Comparison of ENCODE assay signal across 11 cellular contexts in genomic region chr13:73870970-73871935, GRCh38.
DNase-seq lines count a peak whose midpoint lies in the region; ATAC-seq, FAIRE-seq and TF ChIP-seq lines count a peak whose summit lies in the region.
"Had no signal": no experiment of that assay in that cellular context is flagged by ENCODE, and none has a peak within 500 bp of the region (broad histone marks: within the 10 kb centered on the region; RNA-seq: fewer than 3 reads in every experiment).

No MANE protein-coding gene starts in this region.

- no peak overlapping the region for H2AFZ ChIP-seq in GM23338

- H3K4me2 ChIP-seq in GM23338: peak overlapping the region; percentile 16

- no peaks in the 10 kb centered on the region for H3K9me2 ChIP-seq in GM23338 (ENCODE audit: insufficient read depth)

- H3K4me3 Mint-ChIP-seq in GM23338: no peak overlapping the region

- H3K36me3 ChIP-seq in GM23338 (ENCODE audit: insufficient read depth) (no peaks in the 10 kb centered on the region), adrenal gland (replicated peaks in 1 of 2) (no peaks in the 10 kb centered on the region)

- no peaks in the 10 kb centered on the region for H4K20me1 ChIP-seq in GM23338 (replicated peaks; ENCODE audit: insufficient read depth)

- CTCF ChIA-PET in AG04449 (lab: Yijun Ruan, JAX): interaction anchor here (0.6 to 1.5 kb wide), 4 partner anchors 9 to 632 kb away, joined by 3 to 4 read pairs (median 4); no protein-coding TSS in a partner anchor

- H3K36me3 Mint-ChIP-seq in GM23338 (ENCODE audit: low read depth): no peaks in the 10 kb centered on the region

- TF ChIP-seq CTCF in AG04449 (IDR thresholded peaks at IDR 0.05; ENCODE audit: insufficient read depth, low read length, missing control alignments) (no peak), GM23338 (conservative IDR thresholded peaks at IDR 0.05; ENCODE audit: low read depth in 2 of 2) (no peak), adrenal gland (IDR thresholded peaks at IDR 0.05) (no peak)

- WGBS in adrenal gland, 4 donors: 74 to 84% (median 80%) methylated on average over 15 of the region's 15 CpGs

- H3K9me3 ChIP-seq in adrenal gland (replicated peaks in 1 of 3): no peaks in the 10 kb centered on the region

- H3K27me3 ChIP-seq in GM23338 (ENCODE audit: insufficient read depth): no peaks in the 10 kb centered on the region
- H3K27me3 ChIP-seq in adrenal gland: no peaks in the 10 kb centered on the region

- no peak for FAIRE-seq in GM19239 (lab: Jason Lieb, UNC)

- H3K4me1 ChIP-seq in GM23338 (ENCODE audit: insufficient read depth) (peaks cover 11% of the 10 kb centered on the region), adrenal gland (replicated peaks in 1 of 2) (no peaks in the 10 kb centered on the region)

- peaks cover 2% of the 10 kb centered on the region for H3K27me3 Mint-ChIP-seq in GM23338 (ENCODE audit: insufficient read depth, low read depth, poor library complexity)

- intact Hi-C loops in adrenal gland (cut with DNase I): no loop called here

- no peaks in the 10 kb centered on the region for H3K79me2 ChIP-seq in GM23338 (replicated peaks; ENCODE audit: insufficient read depth)

- POLR2A ChIA-PET in AG04449 (lab: Yijun Ruan, JAX): interaction anchor here (1.1 kb wide), 1 partner anchor 223 kb away, joined by 5 read pairs; no protein-coding TSS in a partner anchor

- ATAC-seq in GM23338 (peak; percentile 73), HG03442 (IDR thresholded peaks at IDR 0.05; ENCODE audit: unreplicated experiment) (no peak)

- no peaks in the 10 kb centered on the region for H3K9me3 Mint-ChIP-seq in GM23338

- TF ChIP-seq POLR2A in adrenal gland (IDR thresholded peaks at IDR 0.05): no peak

- H3K4me3 ChIP-seq in AG04449 (ENCODE audit: low read depth, low read length) (peak overlapping the region; percentile 43), GM23338 (no peak overlapping the region), adrenal gland (no peak overlapping the region)

- peaks cover 21% of the 10 kb centered on the region for H3K4me1 Mint-ChIP-seq in GM23338

- H3K27ac ChIP-seq in GM23338 (ENCODE audit: low read depth) (no peak overlapping the region), adrenal gland (no peak overlapping the region)

- no peak overlapping the region; the same call in 1 of the 2 replicates for H3K27ac Mint-ChIP-seq in GM23338

- H3F3A ChIP-seq in GM23338 (replicated peaks; ENCODE audit: low read depth): no peaks in the 10 kb centered on the region

- DNase-seq in AG04449 (ENCODE audit: low read depth, low spot score) (peak; percentile 78), GM23338 (ENCODE audit: low spot score) (peak; percentile 59), adrenal gland (peak in 4 of 7 donors; percentile 13 to 55 (median 22)), iris pigment epithelial cell (ENCODE audit: low read depth) (peak; percentile 97), NCI-H1105 treated with DMSO at 0.1 percent for 48 hours (lab: John Stamatoyannopoulos, UW) (no peak), DMS114 treated with DMSO at 0.1 percent for 48 hours (lab: John Stamatoyannopoulos, UW; ENCODE audit: unreplicated experiment) (no peak), GM19239 (ENCODE audit: insufficient read length, low spot score) (no peak)
- DNase-seq: activated CD4-positive, CD25-positive, alpha-beta regulatory T cell; erythroblast; NCI-H1092 had no signal

TF ChIP-seq in GM23338, 12 proteins besides CTCF, POLR2A, EP300 and RAD21 (continues in another document):
- TF ChIP-seq ZNF114 (CRISPR knock-in tag; IDR thresholded peaks at IDR 0.05) (no peak), POLR2AphosphoS5 (IDR thresholded peaks at IDR 0.05; ENCODE audit: low read depth) (no peak), EZH2phosphoT487 (IDR thresholded peaks at IDR 0.05; ENCODE audit: unreplicated experiment) (no peak), ZNF462 (CRISPR knock-in tag; IDR thresholded peaks at IDR 0.05) (no peak), ETS1 (IDR thresholded peaks at IDR 0.05) (no peak), EZH2 (IDR thresholded peaks at IDR 0.05; ENCODE audit: low read depth, unreplicated experiment) (no peak), CREB1 (CRISPR knock-in tag; IDR thresholded peaks at IDR 0.05; ENCODE audit: low read depth) (no peak), ZNF331 (CRISPR knock-in tag; IDR thresholded peaks at IDR 0.05; ENCODE audit: low read depth) (no peak), STAT1 (IDR thresholded peaks at IDR 0.05; ENCODE audit: unreplicated experiment) (no peak)

Comparison
In these comparisons a context has a peak if more than half of its experiments do, and no peak if none do; other contexts are left out.
1. DNase-seq: peak in AG04449 (single experiment), GM23338 (single experiment), adrenal gland (4 of 7) and iris pigment epithelial cell (single experiment); none in NCI-H1105 treated with DMSO at 0.1 percent for 48 hours (single experiment), DMS114 treated with DMSO at 0.1 percent for 48 hours (single experiment) and GM19239 (single experiment).